In the genomic region with DNA sequence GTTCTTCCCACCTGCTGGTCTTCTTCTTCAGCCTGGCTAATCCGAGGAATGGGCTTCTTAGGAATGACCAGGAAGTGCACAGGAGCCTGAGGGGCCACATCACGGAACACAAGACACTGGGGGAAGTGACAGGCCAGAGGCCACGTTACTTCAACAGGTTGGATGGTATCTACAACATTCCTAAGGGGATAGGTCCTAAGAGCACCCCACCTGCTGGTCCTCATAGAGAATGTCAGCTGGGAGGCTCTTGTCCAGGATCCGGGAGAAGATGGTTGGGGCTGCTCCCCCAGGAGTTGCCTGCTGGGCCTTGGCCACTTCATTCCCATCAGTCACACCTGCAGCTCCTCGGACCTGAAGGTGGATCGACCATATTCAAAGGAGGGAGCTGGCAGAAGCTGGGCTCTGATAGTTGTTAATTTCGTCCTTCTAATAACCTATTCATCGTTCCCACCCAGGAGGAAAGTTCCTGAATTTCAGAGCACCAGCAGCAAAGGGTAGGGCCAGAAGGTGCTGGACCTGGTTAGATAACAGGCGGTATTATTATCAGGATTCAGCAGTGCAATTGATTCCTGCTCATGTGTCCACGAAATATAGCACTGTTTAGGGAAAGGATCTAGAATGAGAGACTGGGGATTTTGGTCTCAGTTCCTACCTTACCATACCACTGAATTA, we compare ENCODE assay signal across 8 cellular contexts. TPM values are rescaled to one million over a fixed set of nuclear protein-coding genes. Genes with fewer than 3 reads are reported as not detected.
DNase-seq lines count a peak whose midpoint lies in the region; ATAC-seq, FAIRE-seq and TF ChIP-seq lines count a peak whose summit lies in the region.

No MANE protein-coding gene starts in this region.

- DNase-seq in AG04450 (ENCODE audit: low read depth, low spot score), result no peak
- no peak for DNase-seq in GM12891 (ENCODE audit: insufficient read length, low spot score)
- peak; percentile 41 for DNase-seq in WTC11 (ENCODE audit: low spot score)
- DNase-seq in stomach, result no peak
- DNase-seq in pons (ENCODE audit: low spot score), result no peak
- DNase-seq in NCI-H510A treated with DMSO at 0.1 percent for 48 hours (lab: John Stamatoyannopoulos, UW), result no peak

- TF ChIP-seq CTCF in AG04450 (IDR thresholded peaks at IDR 0.05; ENCODE audit: low read depth, low read length), result peak; percentile 42; the same call in 1 of the 2 replicates
- TF ChIP-seq CTCF in WTC11 (IDR thresholded peaks at IDR 0.05), result peak; percentile 46
- TF ChIP-seq CTCF in stomach (IDR thresholded peaks at IDR 0.05), result peak in 1 of 7 experiments; percentile 17

- H3K27me3 Mint-ChIP-seq in WTC11 (ENCODE audit: low read depth), result peaks cover 11% of the 10 kb centered on the region

- H3K4me3 Mint-ChIP-seq in WTC11, result peak overlapping the region; percentile 91

- peaks cover 6% of the 10 kb centered on the region for H3K27me3 ChIP-seq in AG04450 (ENCODE audit: control insufficient read depth, insufficient read depth, low read length)
- no peaks in the 10 kb centered on the region for H3K27me3 ChIP-seq in iPS-18a (ENCODE audit: control insufficient read depth, insufficient read depth, low read length)
- no peaks in the 10 kb centered on the region for H3K27me3 ChIP-seq in stomach

- peaks cover 15% of the 10 kb centered on the region for H3K4me1 ChIP-seq in iPS-18a (ENCODE audit: control insufficient read depth, low read depth, low read length)
- H3K4me1 ChIP-seq in stomach, result peaks cover 24 to 41% (median 37%) of the 10 kb centered on the region in 4 donors

- no peak for TF ChIP-seq POLR2A in GM12891 (IDR thresholded peaks at IDR 0.05; ENCODE audit: low read depth, low read length)
- TF ChIP-seq POLR2A in stomach (IDR thresholded peaks at IDR 0.05), result no peak

- H3K36me3 ChIP-seq in iPS-18a (ENCODE audit: control insufficient read depth, low read depth, low read length) (no peaks in the 10 kb centered on the region), stomach (peaks cover 6 to 20% (median 18%) of the 10 kb centered on the region in 4 donors)

- no peaks in the 10 kb centered on the region for H3K9me3 ChIP-seq in AG04450 (ENCODE audit: control insufficient read depth, insufficient read depth, low read length)
- H3K9me3 ChIP-seq in iPS-18a (ENCODE audit: control insufficient read depth, low read depth, low read length), result no peaks in the 10 kb centered on the region
- no peaks in the 10 kb centered on the region for H3K9me3 ChIP-seq in stomach

- H3K4me3 ChIP-seq in AG04450 (ENCODE audit: low read depth, low read length) (no peak overlapping the region), iPS-18a (ENCODE audit: low read length) (peak overlapping the region; percentile 79), stomach (peak overlapping the region; percentile 74 to 97 (median 85))

- no peak overlapping the region for H3K9ac ChIP-seq in iPS-18a (ENCODE audit: low read length)

- H3K9me3 Mint-ChIP-seq in WTC11, result peaks cover 3% of the 10 kb centered on the region

- 55 to 62% (median 59%) methylated on average over 10 of the region's 10 CpGs for WGBS in stomach, 5 donors

- intact Hi-C loops in stomach (cut with DNase I; ENCODE audit: low total_unique reads), result no loop called here

- H3K36me3 Mint-ChIP-seq in WTC11, result peaks cover 2% of the 10 kb centered on the region; the same call in 1 of the 2 replicates

- peaks cover 27% of the 10 kb centered on the region for H3K4me1 Mint-ChIP-seq in WTC11

- peak overlapping the region; percentile 63; the same call in 1 of the 2 replicates for H3K27ac Mint-ChIP-seq in WTC11

- CTCF ChIA-PET in AG04450 (lab: Charles Lee) (interaction anchor here (0.5 to 5.6 kb wide), 13 partner anchors 10 to 180 kb away, joined by 3 to 48 read pairs (median 5); no protein-coding TSS in a partner anchor), WTC11 (lab: Charles Lee) (interaction anchor here (0.8 to 6.1 kb wide), 27 partner anchors 12 to 210 kb away, joined by 3 to 143 read pairs (median 6); a partner anchor contains a TSS)

- H3K27ac ChIP-seq in AG04450 (ENCODE audit: low read depth, low read length) (no peak overlapping the region), iPS-18a (ENCODE audit: low read length) (no peak overlapping the region), stomach (peak overlapping the region in 4 of 5 donors; percentile 97 to 99 (median 98))

- POLR2A ChIA-PET in AG04450 (lab: Yijun Ruan, JAX) (interaction anchor here (0.6 to 1.3 kb wide), 2 partner anchors 92 to 503 kb away, joined by 3 read pairs; a partner anchor contains a TSS), WTC11 (lab: Charles Lee) (interaction anchor here (0.7 to 2.1 kb wide), 7 partner anchors 15 to 350 kb away, joined by 3 to 9 read pairs (median 4); a partner anchor contains a TSS)

- FAIRE-seq in GM12891 (lab: Jason Lieb, UNC), result peak; percentile 43

- no peak for TF ChIP-seq EP300 in stomach (IDR thresholded peaks at IDR 0.05)

- ATAC-seq in WTC11 (no peak), HG02759 (IDR thresholded peaks at IDR 0.05; ENCODE audit: unreplicated experiment) (no peak)

TF ChIP-seq in GM12891, 5 proteins besides CTCF, POLR2A, EP300 and RAD21:
- TF ChIP-seq SPI1 (IDR thresholded peaks at IDR 0.05; ENCODE audit: low read depth, low read length) (no peak), POU2F2 (IDR thresholded peaks at IDR 0.05; ENCODE audit: low read depth, low read length) (no peak), TAF1 (IDR thresholded peaks at IDR 0.05; ENCODE audit: low read depth, low read length) (no peak), PAX5 (IDR thresholded peaks at IDR 0.05; ENCODE audit: insufficient read depth, low read length, severe bottlenecking) (no peak), POLR2AphosphoS5 (IDR thresholded peaks at IDR 0.05; ENCODE audit: low read depth, low read length) (no peak)

TF ChIP-seq in WTC11, 78 proteins besides CTCF, POLR2A, EP300 and RAD21 (continues in another document):
- TF ChIP-seq, protein P1, sequence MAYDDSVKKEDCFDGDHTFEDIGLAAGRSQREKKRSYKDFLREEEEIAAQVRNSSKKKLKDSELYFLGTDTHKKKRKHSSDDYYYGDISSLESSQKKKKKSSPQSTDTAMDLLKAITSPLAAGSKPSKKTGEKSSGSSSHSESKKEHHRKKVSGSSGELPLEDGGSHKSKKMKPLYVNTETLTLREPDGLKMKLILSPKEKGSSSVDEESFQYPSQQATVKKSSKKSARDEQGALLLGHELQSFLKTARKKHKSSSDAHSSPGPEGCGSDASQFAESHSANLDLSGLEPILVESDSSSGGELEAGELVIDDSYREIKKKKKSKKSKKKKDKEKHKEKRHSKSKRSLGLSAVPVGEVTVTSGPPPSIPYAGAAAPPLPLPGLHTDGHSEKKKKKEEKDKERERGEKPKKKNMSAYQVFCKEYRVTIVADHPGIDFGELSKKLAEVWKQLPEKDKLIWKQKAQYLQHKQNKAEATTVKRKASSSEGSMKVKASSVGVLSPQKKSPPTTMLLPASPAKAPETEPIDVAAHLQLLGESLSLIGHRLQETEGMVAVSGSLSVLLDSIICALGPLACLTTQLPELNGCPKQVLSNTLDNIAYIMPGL (CRISPR knock-in tag; IDR thresholded peaks at IDR 0.05), result no peak
- TF ChIP-seq TP53 (CRISPR knock-in tag; IDR thresholded peaks at IDR 0.05) (no peak), FOXK1 (CRISPR knock-in tag; IDR thresholded peaks at IDR 0.05) (no peak), ZNF232 (CRISPR knock-in tag; IDR thresholded peaks at IDR 0.05) (no peak), OVOL2 (CRISPR knock-in tag; IDR thresholded peaks at IDR 0.05; ENCODE audit: borderline replicate concordance) (no peak)

RNA-seq across cellular contexts. Expression of a gene that starts 1.3 kb away (rescaled TPM):
- polyA plus RNA-seq in AG04450 (2011; rRNA removed) (17.5 and 18.5 TPM in 2 replicates), stomach (100 to 1,000 TPM in 2 of 3 donors, 10 to 100 TPM in 1; 98.1 to 131 (median 118) TPM)
- 2.6 and 7.0 TPM in 2 replicates for polyA minus RNA-seq in AG04450 (2011; rRNA and poly(A)+ RNA removed)
- 51.0 TPM for polyA plus RNA-seq in GM12891 (2012; ENCODE audit: low read depth, missing spikeins)
- total RNA-seq in WTC11 (2021) (33.6 to 42.7 TPM (median 42.1 TPM) in 3 replicates), stomach (10 to 100 TPM in 4 of 5 donors, 1 to 10 TPM in 1; 8.4 to 22.7 (median 17.9) TPM)

RNA-seq across cellular contexts. Expression of a gene that starts 1.5 kb away (rescaled TPM):
- polyA plus RNA-seq in AG04450 (2011; rRNA removed) (0.56 and 0.58 TPM in 2 replicates), stomach (1 to 10 TPM in 1 of 3 donors, under 1 TPM in 2; 0.19 to 4.1 (median 0.98) TPM)
- 1.0 and 1.1 TPM in 2 replicates for polyA minus RNA-seq in AG04450 (2011; rRNA and poly(A)+ RNA removed)
- 1.5 TPM for polyA plus RNA-seq in GM12891 (2012; ENCODE audit: low read depth, missing spikeins)
- total RNA-seq in WTC11 (2021) (0.16 to 0.72 TPM (median 0.50 TPM) in 3 replicates), stomach (1 to 10 TPM in 2 of 5 donors, not detected in 3; 1.7 to 2.7 TPM)

RNA-seq across cellular contexts. Expression of a gene that starts 15.0 kb away (rescaled TPM):
- polyA plus RNA-seq in AG04450 (2011; rRNA removed) (not detected in 2 replicates), stomach (under 1 TPM in 1 of 3 donors, not detected in 2; 0.10 TPM)
- not detected in 2 replicates for polyA minus RNA-seq in AG04450 (2011; rRNA and poly(A)+ RNA removed)
- polyA plus RNA-seq in GM12891 (2012; ENCODE audit: low read depth, missing spikeins), result not detected
- total RNA-seq in WTC11 (2021) (0.11 TPM in 1 of 3 replicates, not detected in the others), stomach (not detected)

RNA-seq across cellular contexts. Expression of a gene that starts 15.5 kb away (rescaled TPM):
- polyA plus RNA-seq in AG04450 (2011; rRNA removed) (3.3 and 4.7 TPM in 2 replicates), stomach (1 to 10 TPM; 7.0 to 9.2 (median 7.0) TPM)
- polyA minus RNA-seq in AG04450 (2011; rRNA and poly(A)+ RNA removed), result 4.1 and 5.5 TPM in 2 replicates
- 5.8 TPM for polyA plus RNA-seq in GM12891 (2012; ENCODE audit: low read depth, missing spikeins)
- total RNA-seq in WTC11 (2021) (9.5 to 10.8 TPM (median 10.2 TPM) in 3 replicates), stomach (10 to 100 TPM in 3 of 5 donors, 1 to 10 TPM in 2; 4.6 to 81.4 (median 11.6) TPM)

RNA-seq across cellular contexts. Expression of a gene that starts 22.2 kb away (rescaled TPM):
- polyA plus RNA-seq in AG04450 (2011; rRNA removed) (31.9 and 44.6 TPM in 2 replicates), stomach (10 to 100 TPM in 1 of 3 donors, 1 to 10 TPM in 2; 4.0 to 11.4 (median 7.0) TPM)
- polyA minus RNA-seq in AG04450 (2011; rRNA and poly(A)+ RNA removed), result 40.5 and 48.0 TPM in 2 replicates
- 7.6 TPM for polyA plus RNA-seq in GM12891 (2012; ENCODE audit: low read depth, missing spikeins)
- total RNA-seq in WTC11 (2021) (10.1 to 14.1 TPM (median 12.6 TPM) in 3 replicates), stomach (10 to 100 TPM in 3 of 5 donors, 1 to 10 TPM in 2; 3.1 to 75.5 (median 14.5) TPM)

Comparison
In these comparisons a context has a peak if more than half of its experiments do, and no peak if none do; other contexts are left out.
1. H3K27ac ChIP-seq: peak in stomach (4 of 5); none in AG04450 (single experiment) and iPS-18a (single experiment).